Comparison of ENCODE assay signal across 25 cellular contexts in genomic region chr5:164449460-164449859, GRCh38.
"Had no signal": no experiment of that assay in that cellular context is flagged by ENCODE, and none has a peak within 500 bp of the region (broad histone marks: within the 10 kb centered on the region; RNA-seq: fewer than 3 reads in every experiment).

No MANE protein-coding gene starts in this region.

- H3K27ac ChIP-seq: coronary artery, dorsolateral prefrontal cortex, epithelial cell of prostate, esophagus squamous epithelium, gastrocnemius medialis, heart right ventricle, left lung had no signal

- H3K4me3 ChIP-seq: coronary artery, dorsolateral prefrontal cortex, esophagus squamous epithelium, gastrocnemius medialis, heart right ventricle, left lung, lung had no signal

- H3K9me3 ChIP-seq: esophagus squamous epithelium, gastrocnemius medialis had no signal

- H3K4me1 ChIP-seq: esophagus squamous epithelium, gastrocnemius medialis, heart right ventricle, left lung had no signal

- DNase-seq: dermis blood vessel endothelial cell; dorsolateral prefrontal cortex; effector CD4-positive, alpha-beta T cell; effector memory CD4-positive, alpha-beta T cell; endodermal cell; erythroblast; esophagus squamous epithelium; foreskin fibroblast; foreskin melanocyte; gastrocnemius medialis; glutamatergic neuron; head of caudate nucleus; heart right ventricle; hippocampal formation; left cardiac atrium; left lung; left ventricle myocardium superior; mammary epithelial cell; mesendoderm; midbrain; naive thymus-derived CD4-positive, alpha-beta T cell had no signal

- H3K27me3 ChIP-seq: esophagus squamous epithelium, gastrocnemius medialis, heart right ventricle, left lung had no signal

- H3K36me3 ChIP-seq: esophagus squamous epithelium, gastrocnemius medialis, heart right ventricle, left lung had no signal

- ATAC-seq: esophagus mucosa; gastrocnemius medialis; heart right ventricle; left cardiac atrium; left lung; left ventricle myocardium superior; naive thymus-derived CD4-positive, alpha-beta T cell had no signal
